Comparison of ENCODE assay signal across 26 cellular contexts in the genomic region with DNA sequence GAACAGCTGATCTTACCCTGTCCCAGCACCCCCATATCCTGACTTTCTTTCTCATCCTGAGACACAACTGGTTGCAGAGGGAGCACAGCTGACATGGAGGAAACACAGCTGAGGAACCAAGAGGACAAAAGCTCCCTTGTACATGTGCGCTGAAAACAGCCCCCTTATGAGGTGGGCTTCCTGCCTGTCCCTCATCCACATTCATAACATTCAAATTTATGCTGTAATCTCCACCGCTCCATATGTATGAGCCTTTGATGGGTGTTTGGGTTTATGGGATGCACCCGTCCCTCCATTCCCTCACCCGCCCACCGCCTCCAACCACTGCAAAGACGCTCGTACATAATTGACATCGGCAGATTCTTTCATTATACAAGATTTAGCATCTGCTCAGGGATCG. TPM values are rescaled to one million over a fixed set of nuclear protein-coding genes. Genes with fewer than 3 reads are reported as not detected.
DNase-seq lines count a peak whose midpoint lies in the region; ATAC-seq, FAIRE-seq and TF ChIP-seq lines count a peak whose summit lies in the region.
"Had no signal": no experiment of that assay in that cellular context is flagged by ENCODE, and none has a peak within 500 bp of the region (broad histone marks: within the 10 kb centered on the region; RNA-seq: fewer than 3 reads in every experiment).

No MANE protein-coding gene starts in this region.

- no peaks in the 10 kb centered on the region for H3K79me2 ChIP-seq in neural cell (replicated peaks; ENCODE audit: insufficient read depth, low read length)

- peak overlapping the region; percentile 43 for H3K4me3 ChIP-seq in neural cell (ENCODE audit: low read length)
- H3K4me3 ChIP-seq: K562, PC-9, SJSA1 had no signal

- no peaks in the 10 kb centered on the region for H3F3A ChIP-seq in neural cell (ENCODE audit: insufficient read depth, low read length, poor library complexity, severe bottlenecking)

- peak overlapping the region; percentile 59 for H3K9ac ChIP-seq in neural cell (ENCODE audit: low read length)

- peak overlapping the region; percentile 49 for H3K27ac Mint-ChIP-seq in T-helper 17 cell
- H3K27ac Mint-ChIP-seq: CD8-positive, alpha-beta memory T cell had no signal

- no peaks in the 10 kb centered on the region for H3K9me2 ChIP-seq in neural cell (ENCODE audit: insufficient read depth, low read length)

- TF ChIP-seq EP300 in neural cell (conservative IDR thresholded peaks at IDR 0.05; ENCODE audit: poor library complexity, severe bottlenecking) = peak; percentile 23

- H3K36me3 ChIP-seq in neural cell (ENCODE audit: insufficient read depth, low read length) = no peaks in the 10 kb centered on the region
- H3K36me3 ChIP-seq: BE2C, SJSA1 had no signal

- peaks cover 18% of the 10 kb centered on the region for H3K36me3 Mint-ChIP-seq in T-helper 17 cell (ENCODE audit: low read depth)
- H3K36me3 Mint-ChIP-seq: CD14-positive monocyte had no signal

- H4K20me1 ChIP-seq in neural cell (ENCODE audit: insufficient read depth) = no peaks in the 10 kb centered on the region

- peaks cover 3% of the 10 kb centered on the region for H3K27me3 ChIP-seq in neural cell (ENCODE audit: insufficient read depth, low read depth, low read length)
- H3K27me3 ChIP-seq: BE2C had no signal

- H3K27ac ChIP-seq in cingulate gyrus (ENCODE audit: low read depth, low read length) = peak overlapping the region; percentile 56
- H3K27ac ChIP-seq in neural cell (ENCODE audit: low read length) = peak overlapping the region; percentile 82
- H3K27ac ChIP-seq in temporal lobe (ENCODE audit: low read depth, low read length) = peak overlapping the region; percentile 40
- H3K27ac ChIP-seq: PC-9, SJSA1 had no signal

- TF ChIP-seq CTCF in neural cell (IDR thresholded peaks at IDR 0.05; ENCODE audit: poor library complexity, severe bottlenecking) = no peak
- TF ChIP-seq CTCF in D721Med (IDR thresholded peaks at IDR 0.05; ENCODE audit: insufficient read depth, missing control alignments) = no peak

- peaks cover 88% of the 10 kb centered on the region for H3K27me3 Mint-ChIP-seq in T-helper 17 cell

- no peak for ATAC-seq in T-helper 17 cell
- ATAC-seq: HCT116, K562, Right ventricle myocardium inferior had no signal

- TF ChIP-seq RAD21 in neural cell (conservative IDR thresholded peaks at IDR 0.05) = peak; percentile 28

- no peak for DNase-seq in T-helper 17 cell
- DNase-seq in NCI-H1694 (lab: John Stamatoyannopoulos, UW) = no peak
- no peak for DNase-seq in D721Med (ENCODE audit: insufficient read length, low spot score)
- no peak for DNase-seq in SKM-1 (lab: John Stamatoyannopoulos, UW; ENCODE audit: unreplicated experiment)
- DNase-seq: BE2C; CD8-positive, alpha-beta memory T cell; DMS153; DND-41; Kasumi-1; NCI-H1105 treated with DMSO at 0.1 percent for 48 hours; NCI-H146; NCI-H2029; NCI-H446; NCI-H524 treated with DMSO at 0.1 percent for 48 hours; PC-9 had no signal

- FAIRE-seq in D721Med (lab: Jason Lieb, UNC) = no peak
- FAIRE-seq: GM12892, H1, HTR-8/SVneo, K562 had no signal

- H2AFZ ChIP-seq in neural cell (ENCODE audit: low read depth, low read length) = no peak overlapping the region
- H2AFZ ChIP-seq: PC-9 had no signal

- H3K9me3 ChIP-seq in T-helper 17 cell (ENCODE audit: control insufficient read depth, low read length, poor library complexity, severe bottlenecking) (no peaks in the 10 kb centered on the region), neural cell (ENCODE audit: low read length) (no peaks in the 10 kb centered on the region)
- H3K9me3 ChIP-seq: BE2C, SJSA1 had no signal

- H3K4me2 ChIP-seq in neural cell (ENCODE audit: low read length) = peak overlapping the region; percentile 18
- H3K4me2 ChIP-seq: PC-9 had no signal

- peaks cover 6% of the 10 kb centered on the region for H3K4me1 Mint-ChIP-seq in T-helper 17 cell
- H3K4me1 Mint-ChIP-seq: CD14-positive monocyte; CD8-positive, alpha-beta memory T cell had no signal

- H3K4me3 Mint-ChIP-seq in T-helper 17 cell = no peak overlapping the region
- H3K4me3 Mint-ChIP-seq: CD8-positive, alpha-beta memory T cell had no signal

TF ChIP-seq in neural cell, 6 proteins besides CTCF, POLR2A, EP300 and RAD21:
- TF ChIP-seq MXI1 (conservative IDR thresholded peaks at IDR 0.05; ENCODE audit: poor library complexity, severe bottlenecking) (no peak), TAF1 (IDR thresholded peaks at IDR 0.05; ENCODE audit: low read depth) (no peak), POLR2AphosphoS5 (IDR thresholded peaks at IDR 0.05) (no peak), EZH2 (IDR thresholded peaks at IDR 0.05; ENCODE audit: borderline replicate concordance, insufficient read depth, low read length, poor library complexity, severe bottlenecking) (no peak), SMC3 (conservative IDR thresholded peaks at IDR 0.05; ENCODE audit: poor library complexity) (peak; percentile 12)

RNA-seq across cellular contexts. Expression of gene BTRC, which starts 49.6 kb away (rescaled TPM):
- total RNA-seq in T-helper 17 cell = 10 to 100 TPM; 14.8 to 17.0 TPM
- 25.2 and 32.6 TPM in 2 replicates for polyA plus RNA-seq in neural cell
- 65.0 and 78.1 TPM in 2 replicates for polyA minus RNA-seq in neural cell
- 34.7 TPM for total RNA-seq in temporal lobe
